ENCODE assay signal across 8 cellular contexts in the genomic region with DNA sequence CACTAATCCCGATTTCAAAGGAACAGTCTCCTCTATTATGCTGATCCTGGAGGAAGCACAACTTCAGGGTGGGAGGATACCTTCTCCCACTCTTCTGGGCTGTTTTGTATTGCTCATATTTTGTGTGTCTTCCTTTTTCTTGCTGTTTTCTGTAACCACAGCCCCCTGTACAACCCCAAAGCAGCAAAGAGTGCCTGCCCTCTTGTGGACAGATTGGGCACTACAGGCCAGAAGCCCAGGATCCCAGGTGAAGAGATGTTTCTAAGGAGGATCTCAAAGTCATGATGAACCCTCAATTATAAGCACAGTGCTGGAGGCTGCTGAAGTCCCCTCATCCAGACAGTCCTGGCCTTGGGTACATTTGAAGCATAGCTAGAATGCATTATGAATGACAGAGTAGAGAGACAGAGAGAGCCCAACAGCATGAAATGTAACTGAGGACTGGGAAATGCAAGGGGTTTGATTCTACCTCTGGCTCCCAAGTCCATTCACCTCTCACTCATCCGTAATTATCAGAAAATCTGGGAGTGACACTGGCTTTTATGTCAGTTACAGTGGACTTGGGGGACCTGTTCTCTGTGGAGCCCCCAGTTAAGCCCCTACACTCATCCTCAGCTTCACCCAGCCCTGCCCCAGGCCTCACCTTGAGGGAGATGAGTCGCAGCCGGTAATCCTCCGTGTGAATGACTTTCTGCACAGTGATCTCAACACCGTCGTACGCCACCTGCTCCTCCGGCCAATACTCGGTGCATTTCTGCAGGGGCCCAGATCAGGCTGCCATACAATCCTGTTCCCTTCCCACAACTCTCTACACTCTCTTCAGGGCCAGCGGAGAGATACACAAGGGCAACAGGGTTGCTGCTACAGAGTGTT. TPM values are rescaled to one million over a fixed set of nuclear protein-coding genes. Genes with fewer than 3 reads are reported as not detected.
A peak's percentile ranks its signal among the peaks of the same experiment; 100 is the strongest.
DNase-seq lines count a peak whose midpoint lies in the region; ATAC-seq and TF ChIP-seq lines count a peak whose summit lies in the region.

No MANE protein-coding gene starts in this region.

- 77% methylated on average over 11 of the region's 11 CpGs for WGBS in prostate gland

- peak; percentile 80 to 94 (median 84) for TF ChIP-seq CTCF in prostate gland (IDR thresholded peaks at IDR 0.05)

- no peaks in the 10 kb centered on the region for H3K4me1 ChIP-seq in prostate gland (replicated peaks)

- no peaks in the 10 kb centered on the region for H3K27me3 ChIP-seq in prostate gland (replicated peaks; ENCODE audit: insufficient read depth)

- in situ Hi-C loops in SK-MEL-5 (cut with HindIII; ENCODE audit: low pct_unique_long_range_greater_than_20kb, low sequenced_read_pairs), result no loop called here

- TF ChIP-seq POLR2A in prostate gland (IDR thresholded peaks at IDR 0.05), result no peak

- intact Hi-C loops in Right ventricle myocardium superior (cut with DNase I), result loop anchor here (10.0 kb wide), 2 partner anchors 197 to 617 kb away; no protein-coding TSS in a partner anchor
- intact Hi-C loops in prostate gland (cut with DNase I), result loop anchor here (5.0 to 10.0 kb wide), 2 partner anchors 145 to 617 kb away; a partner anchor contains a TSS

- H3K36me3 ChIP-seq in prostate gland, result no peaks in the 10 kb centered on the region

- DNase-seq in NCI-H2081 (lab: John Stamatoyannopoulos, UW), result peak; percentile 7 to 37
- DNase-seq in NCI-H2081 treated with DMSO at 0.1 percent for 48 hours (lab: John Stamatoyannopoulos, UW), result no peak
- DNase-seq in SK-MEL-5 (ENCODE audit: low read depth, low spot score), result peak; percentile 66
- DNase-seq in activated naive CD4-positive, alpha-beta T cell treated with Interleukin-2 at 50 U/mL for 16 hours, result peak; percentile 77
- DNase-seq in Right ventricle myocardium superior, result peak; percentile 62
- peak; percentile 41 for DNase-seq in prostate gland (ENCODE audit: low spot score)

- ATAC-seq in HG03025 (IDR thresholded peaks at IDR 0.05; ENCODE audit: low FRiP score, unreplicated experiment) (peak; percentile 52), Right ventricle myocardium superior (ENCODE audit: poor library complexity) (peak; percentile 60), HG02623 (IDR thresholded peaks at IDR 0.05; ENCODE audit: unreplicated experiment) (no peak)

- no peaks in the 10 kb centered on the region for H3K9me3 ChIP-seq in prostate gland

- no peak overlapping the region for H3K4me3 ChIP-seq in prostate gland

- H3K27ac ChIP-seq in prostate gland, result no peak overlapping the region

RNA-seq across cellular contexts. Expression of a gene that starts 6.2 kb away (rescaled TPM):
- not detected in 2 replicates for total RNA-seq in SK-MEL-5 (2014; rRNA removed; shearing (Covaris generic))
- polyA plus RNA-seq in SK-MEL-5 (2015; cell fraction: cytosol; rRNA removed), result not detected in 2 replicates
- polyA plus RNA-seq in SK-MEL-5 (2015; cell fraction: nucleus; rRNA removed), result not detected in 2 replicates
- total RNA-seq in Right ventricle myocardium superior (0.86 TPM), prostate gland (1 to 10 TPM in 1 of 2 donors, under 1 TPM in 1; 0.82 to 1.1 TPM)

RNA-seq across cellular contexts. Expression of a gene that starts 33.6 kb away (rescaled TPM):
- total RNA-seq in SK-MEL-5 (2014; rRNA removed; shearing (Covaris generic)), result 5.0 and 5.3 TPM in 2 replicates
- polyA plus RNA-seq in SK-MEL-5 (2015; cell fraction: cytosol; rRNA removed), result 5.2 and 5.3 TPM in 2 replicates
- 2.2 and 2.3 TPM in 2 replicates for polyA plus RNA-seq in SK-MEL-5 (2015; cell fraction: nucleus; rRNA removed)
- 4.3 TPM for total RNA-seq in Right ventricle myocardium superior
- total RNA-seq in prostate gland, result 1 to 10 TPM; 3.2 to 6.5 TPM

RNA-seq across cellular contexts. Expression of a gene that starts 59.4 kb away (rescaled TPM):
- not detected in 2 replicates for total RNA-seq in SK-MEL-5 (2014; rRNA removed; shearing (Covaris generic))
- polyA plus RNA-seq in SK-MEL-5 (2015; cell fraction: cytosol; rRNA removed), result not detected in 2 replicates
- 0.23 TPM in 1 of 2 replicates, not detected in the other for polyA plus RNA-seq in SK-MEL-5 (2015; cell fraction: nucleus; rRNA removed)
- total RNA-seq in Right ventricle myocardium superior, result 1.0 TPM
- 1 to 10 TPM in 1 of 2 donors, under 1 TPM in 1; 0.77 to 4.8 TPM for total RNA-seq in prostate gland
